Comparison of ENCODE assay signal across 23 cellular contexts in genomic region chr6:163428373-163428772, GRCh38. TPM values are rescaled to one million over a fixed set of nuclear protein-coding genes. Genes with fewer than 3 reads are reported as not detected.
A peak's percentile ranks its signal among the peaks of the same experiment; 100 is the strongest.
DNase-seq lines count a peak whose midpoint lies in the region; ATAC-seq and TF ChIP-seq lines count a peak whose summit lies in the region.
"Had no signal": no experiment of that assay in that cellular context is flagged by ENCODE, and none has a peak within 500 bp of the region (broad histone marks: within the 10 kb centered on the region; RNA-seq: fewer than 3 reads in every experiment).

No MANE protein-coding gene starts in this region.

- H4K20me1 ChIP-seq in SK-N-SH (ENCODE audit: insufficient read depth), result peaks cover 98% of the 10 kb centered on the region
- H4K20me1 ChIP-seq in smooth muscle cell (ENCODE audit: low read depth), result peaks cover 100% of the 10 kb centered on the region

- POLR2A ChIA-PET in SK-N-SH (lab: Yijun Ruan, JAX), result no interaction called here
- POLR2A ChIA-PET in WTC11 (lab: Charles Lee), result no interaction called here

- H3K36me3 Mint-ChIP-seq in WTC11, result no peaks in the 10 kb centered on the region
- H3K36me3 Mint-ChIP-seq: CD4-positive, CD25-positive, alpha-beta regulatory T cell; naive thymus-derived CD8-positive, alpha-beta T cell had no signal

- intact Hi-C loops in lower lobe of right lung (cut with DNase I), result loop anchor here (10.0 kb wide), 1 partner anchor 526 kb away; no protein-coding TSS in a partner anchor

- ATAC-seq in SK-N-SH treated with all-trans-retinoic acid at 6 μM for 48 hours (no peak), WTC11 (no peak), lower lobe of right lung (no peak), upper lobe of left lung (ENCODE audit: low FRiP score in 2 of 2) (no peak), HG03432 (IDR thresholded peaks at IDR 0.05; ENCODE audit: unreplicated experiment) (no peak)
- ATAC-seq: activated T-cell treated with anti-CD3 and anti-CD28 coated beads, Interleukin-2, amount 50 U/mL, for 4 hours; naive thymus-derived CD8-positive, alpha-beta T cell had no signal

- H3K4me1 ChIP-seq in SK-N-SH (ENCODE audit: control insufficient read depth in 1 of 2, insufficient read depth in 2 of 2, low read depth in 1 of 2, low read length in 1 of 2) (peaks cover 4 to 37% of the 10 kb centered on the region in 2 experiments; a peak in 3 of 4 replicates), lower lobe of right lung (peaks cover 94% of the 10 kb centered on the region), smooth muscle cell (ENCODE audit: low read depth) (peaks cover 31% of the 10 kb centered on the region), upper lobe of left lung (peaks cover 67 to 82% (median 80%) of the 10 kb centered on the region in 4 donors)

- H2AFZ ChIP-seq in SK-N-SH (ENCODE audit: low read depth) (no peak overlapping the region), smooth muscle cell (ENCODE audit: low read depth) (no peak overlapping the region)

- H3K9me3 Mint-ChIP-seq in WTC11, result no peaks in the 10 kb centered on the region
- H3K9me3 Mint-ChIP-seq: activated T-cell treated with anti-CD3 and anti-CD28 coated beads, Interleukin-2, amount 50 U/mL, for 4 hours; CD4-positive, CD25-positive, alpha-beta regulatory T cell; HFFc6; naive thymus-derived CD8-positive, alpha-beta T cell had no signal

- H3K27me3 Mint-ChIP-seq in WTC11 (ENCODE audit: low read depth), result no peaks in the 10 kb centered on the region
- H3K27me3 Mint-ChIP-seq: CD4-positive, CD25-positive, alpha-beta regulatory T cell; naive thymus-derived CD8-positive, alpha-beta T cell had no signal

- peaks cover 73% of the 10 kb centered on the region for H3K4me1 Mint-ChIP-seq in WTC11

- H3K27ac ChIP-seq in SK-N-SH (ENCODE audit: low read depth in 2 of 2, low read length in 1 of 2) (no peak overlapping the region), lower lobe of right lung (peak overlapping the region; percentile 4), smooth muscle cell (ENCODE audit: low read depth) (no peak overlapping the region), upper lobe of left lung (peak overlapping the region in 2 of 4 donors; percentile 27 to 40)
- H3K27ac ChIP-seq: 22Rv1, body of pancreas, RWPE1, VCaP had no signal

- CTCF ChIA-PET in SK-N-SH (lab: Yijun Ruan, JAX) (interaction anchor here (0.8 to 3.6 kb wide), 9 partner anchors 12 to 1500 kb away, joined by 3 to 14 read pairs (median 3); no protein-coding TSS in a partner anchor), WTC11 (lab: Charles Lee) (no interaction called here)

- peaks cover 100% of the 10 kb centered on the region for H3K79me2 ChIP-seq in SK-N-SH (ENCODE audit: insufficient read depth)
- peaks cover 100% of the 10 kb centered on the region for H3K79me2 ChIP-seq in smooth muscle cell (ENCODE audit: low read depth)

- TF ChIP-seq POLR2A in upper lobe of left lung (IDR thresholded peaks at IDR 0.05), result no peak

- H3K4me2 ChIP-seq in SK-N-SH, result peak overlapping the region; percentile 3; the same call in 1 of the 2 replicates
- peak overlapping the region; percentile 68 for H3K4me2 ChIP-seq in smooth muscle cell

- no peak overlapping the region for H3K4me3 Mint-ChIP-seq in WTC11
- H3K4me3 Mint-ChIP-seq: activated T-cell treated with anti-CD3 and anti-CD28 coated beads, Interleukin-2, amount 50 U/mL, for 4 hours; CD4-positive, CD25-positive, alpha-beta regulatory T cell; HFFc6 had no signal

- no peak for DNase-seq in SK-N-SH
- DNase-seq in WTC11 (ENCODE audit: low spot score), result no peak
- no peak for DNase-seq in lower lobe of right lung
- no peak for DNase-seq in smooth muscle cell (lab: John Stamatoyannopoulos, UW; ENCODE audit: unreplicated experiment)
- DNase-seq in upper lobe of left lung, result no peak
- no peak for DNase-seq in T-helper 1 cell
- DNase-seq: activated CD4-positive, alpha-beta T cell treated with anti-CD3 and anti-CD28 coated beads for 48 hours; activated gamma-delta T cell treated with Interleukin-2 at 50 U/mL for 16 hours; activated T-cell treated with anti-CD3 and anti-CD28 coated beads, Interleukin-2, amount 50 U/mL, for 4 hours; body of pancreas; effector CD4-positive, alpha-beta T cell; midbrain; occipital lobe; stimulated activated CD4-positive, alpha-beta T cell treated with anti-CD3 and anti-CD28 coated beads, Interleukin-12 subunit alpha, Interleukin-12 subunit beta, amount 100 ng/mL, for 4 hours; stimulated activated CD4-positive, alpha-beta T cell treated with anti-CD3 and anti-CD28 coated beads, Interleukin-4, amount 100 ng/mL, for 1 hour had no signal

- no peak for TF ChIP-seq RAD21 in SK-N-SH (IDR thresholded peaks at IDR 0.05; ENCODE audit: low read length)

- H3K27ac Mint-ChIP-seq in WTC11, result peak overlapping the region; percentile 33; the same call in 1 of the 2 replicates
- H3K27ac Mint-ChIP-seq: CD4-positive, CD25-positive, alpha-beta regulatory T cell; HFFc6; naive thymus-derived CD8-positive, alpha-beta T cell had no signal

- no peaks in the 10 kb centered on the region for H3K9me3 ChIP-seq in SK-N-SH
- no peaks in the 10 kb centered on the region for H3K9me3 ChIP-seq in lower lobe of right lung
- H3K9me3 ChIP-seq in smooth muscle cell (replicated peaks; ENCODE audit: low read depth), result no peaks in the 10 kb centered on the region
- H3K9me3 ChIP-seq in upper lobe of left lung, result no peaks in the 10 kb centered on the region
- H3K9me3 ChIP-seq: body of pancreas had no signal

- no peaks in the 10 kb centered on the region for H3K27me3 ChIP-seq in SK-N-SH (ENCODE audit: insufficient read depth)
- no peaks in the 10 kb centered on the region for H3K27me3 ChIP-seq in lower lobe of right lung (ENCODE audit: low read depth)
- H3K27me3 ChIP-seq in smooth muscle cell (ENCODE audit: low read depth), result no peaks in the 10 kb centered on the region
- H3K27me3 ChIP-seq in upper lobe of left lung, result no peaks in the 10 kb centered on the region
- H3K27me3 ChIP-seq: body of pancreas had no signal

- WGBS in SK-N-SH (ENCODE audit: low lambda C conversion rate), result 85% methylated on average over 2 of the region's 2 CpGs
- WGBS in smooth muscle cell (ENCODE audit: low lambda C conversion rate), result 51% methylated on average over 2 of the region's 2 CpGs
- WGBS in upper lobe of left lung, 2 donors, result 47 to 62% methylated on average over 2 of the region's 2 CpGs

- H3K9ac ChIP-seq in SK-N-SH (no peak overlapping the region), smooth muscle cell (ENCODE audit: low read depth) (no peak overlapping the region)

- H3K36me3 ChIP-seq in SK-N-SH (replicated peaks in 1 of 2; ENCODE audit: control insufficient read depth in 1 of 2, insufficient read depth in 2 of 2, low read length in 1 of 2), result no peaks in the 10 kb centered on the region
- H3K36me3 ChIP-seq in lower lobe of right lung, result no peaks in the 10 kb centered on the region
- no peaks in the 10 kb centered on the region for H3K36me3 ChIP-seq in smooth muscle cell (ENCODE audit: low read depth)
- no peaks in the 10 kb centered on the region for H3K36me3 ChIP-seq in upper lobe of left lung

- TF ChIP-seq CTCF in SK-N-SH (IDR thresholded peaks at IDR 0.05) (no peak), WTC11 (IDR thresholded peaks at IDR 0.05) (no peak), lower lobe of right lung (IDR thresholded peaks at IDR 0.05) (no peak), smooth muscle cell (IDR thresholded peaks at IDR 0.05; ENCODE audit: borderline replicate concordance, insufficient read depth, poor library complexity, severe bottlenecking) (no peak), upper lobe of left lung (IDR thresholded peaks at IDR 0.05) (no peak)

- H3K4me3 ChIP-seq in SK-N-SH (ENCODE audit: low read depth in 2 of 2, low read length in 1 of 2) (no peak overlapping the region), lower lobe of right lung (no peak overlapping the region), smooth muscle cell (no peak overlapping the region), upper lobe of left lung (no peak overlapping the region)
- H3K4me3 ChIP-seq: body of pancreas had no signal

- TF ChIP-seq EP300 in SK-N-SH (IDR thresholded peaks at IDR 0.05; ENCODE audit: borderline replicate concordance in 1 of 2, low read depth in 1 of 2, low read length in 1 of 2) (no peak), upper lobe of left lung (IDR thresholded peaks at IDR 0.05) (no peak)

- H3F3A ChIP-seq in SK-N-SH (replicated peaks; ENCODE audit: insufficient read depth) (no peaks in the 10 kb centered on the region), smooth muscle cell (ENCODE audit: low read depth) (no peaks in the 10 kb centered on the region)

- no peaks in the 10 kb centered on the region for H3K9me2 ChIP-seq in SK-N-SH

TF ChIP-seq in SK-N-SH, 30 proteins besides CTCF, POLR2A, EP300 and RAD21 (continues in another document):
- TF ChIP-seq GATA2 (CRISPR knock-in tag; IDR thresholded peaks at IDR 0.05), result no peak
- TF ChIP-seq ELF1 (IDR thresholded peaks at IDR 0.05), result no peak
- TF ChIP-seq NRF1 (IDR thresholded peaks at IDR 0.05; ENCODE audit: low read depth, low read length), result no peak

RNA-seq across cellular contexts. Expression of gene QKI, which starts 13.9 kb away (rescaled TPM):
- polyA plus RNA-seq in SK-N-SH (2012; rRNA removed) (51.1 and 67.2 TPM in 2 replicates), smooth muscle cell (65.1 and 67.0 TPM in 2 replicates)
- 51.1 and 60.4 TPM in 2 replicates for polyA plus RNA-seq in SK-N-SH (2012; cell fraction: cytosol; rRNA removed)
- 38.2 and 48.8 TPM in 2 replicates for polyA plus RNA-seq in SK-N-SH (2012; cell fraction: nucleus; rRNA removed)
- total RNA-seq in WTC11 (2021) (134 to 145 TPM (median 138 TPM) in 3 replicates), lower lobe of right lung (247 TPM), smooth muscle cell (162 and 168 TPM in 2 replicates), upper lobe of left lung (100 to 1,000 TPM; 181 to 273 (median 226) TPM)
